In the genomic region with DNA sequence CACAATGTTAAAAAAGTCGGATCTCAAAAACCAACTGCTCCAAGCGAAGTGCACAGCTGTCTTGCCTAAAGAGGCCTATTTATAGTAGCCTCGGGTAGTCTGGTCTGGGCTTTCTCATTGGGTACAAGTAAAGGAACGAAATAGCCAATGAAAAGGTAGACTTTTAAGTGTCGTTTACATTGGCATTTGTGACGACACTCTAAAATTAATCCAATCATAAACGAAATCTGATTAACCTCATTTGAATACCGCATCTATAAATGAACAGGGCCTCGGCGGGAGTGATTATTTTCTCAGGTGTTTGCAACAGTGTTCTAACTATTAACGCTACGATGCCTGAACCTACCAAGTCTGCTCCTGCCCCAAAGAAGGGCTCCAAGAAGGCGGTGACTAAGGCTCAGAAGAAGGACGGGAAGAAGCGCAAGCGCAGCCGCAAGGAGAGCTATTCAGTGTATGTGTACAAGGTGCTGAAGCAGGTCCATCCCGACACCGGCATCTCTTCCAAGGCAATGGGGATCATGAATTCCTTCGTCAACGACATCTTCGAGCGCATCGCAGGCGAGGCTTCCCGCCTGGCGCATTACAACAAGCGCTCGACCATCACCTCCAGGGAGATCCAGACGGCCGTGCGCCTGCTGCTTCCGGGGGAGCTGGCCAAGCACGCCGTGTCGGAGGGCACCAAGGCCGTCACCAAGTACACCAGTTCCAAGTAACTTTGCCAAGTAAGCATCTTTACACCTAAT, we compare ENCODE assay signal across 8 cellular contexts.
A peak's percentile ranks its signal among the peaks of the same experiment; 100 is the strongest.
DNase-seq lines count a peak whose midpoint lies in the region; ATAC-seq, FAIRE-seq and TF ChIP-seq lines count a peak whose summit lies in the region.

No MANE protein-coding gene starts in this region.

- H3K27me3 ChIP-seq in A673 (replicated peaks; ENCODE audit: insufficient read depth, low read depth, low read length, poor library complexity) (no peaks in the 10 kb centered on the region), WERI-Rb-1 (ENCODE audit: insufficient read depth, low read depth, severe bottlenecking) (no peaks in the 10 kb centered on the region), small intestine (ENCODE audit: control insufficient read depth in 2 of 2, insufficient read depth in 2 of 2, low read length in 2 of 2) (no peaks in the 10 kb centered on the region)

- ATAC-seq in GM18868 (IDR thresholded peaks at IDR 0.05; ENCODE audit: unreplicated experiment) (peak; percentile 60), HG03108 (IDR thresholded peaks at IDR 0.05; ENCODE audit: unreplicated experiment) (peak; percentile 61)

- TSS peak; percentile 71 for BruUV-seq in A673 (replicated peaks; lab: Mats Ljungman, UMichigan)

- DNase-seq in A673 (ENCODE audit: low spot score) = peak; percentile 98
- DNase-seq in NCI-H2196 treated with DMSO at 0.1 percent for 48 hours (lab: John Stamatoyannopoulos, UW; ENCODE audit: unreplicated experiment) = peak; percentile 97
- DNase-seq in WERI-Rb-1 = peak; percentile 94
- peak; percentile 99 for DNase-seq in cardiac fibroblast (ENCODE audit: low read depth in 2 of 2)
- peak; percentile 76 for DNase-seq in iPS-NIHi7 (ENCODE audit: extremely low spot score)
- DNase-seq in small intestine = peak; percentile 98

- no peak for FAIRE-seq in small intestine (lab: Jason Lieb, UNC)

- intact Hi-C loops in A673 (cut with micrococcal nuclease; ENCODE audit: unreplicated experiment) = loop anchor here (5.0 kb wide), 1 partner anchor 36 kb away; a partner anchor contains a TSS

- 0% methylated on average over 37 of the region's 37 CpGs for WGBS in small intestine, 3 donors

- H3K4me1 ChIP-seq in A673 (ENCODE audit: insufficient read depth, low read length, poor library complexity, severe bottlenecking) (peaks cover 12% of the 10 kb centered on the region), small intestine (ENCODE audit: control insufficient read depth in 2 of 2, insufficient read depth in 1 of 2, low read depth in 1 of 2, low read length in 1 of 2) (peaks cover 0 to 2% of the 10 kb centered on the region in 2 donors)

- CTCF ChIA-PET in A673 (lab: Charles Lee) = no interaction called here

- H3K36me3 ChIP-seq in A673 (ENCODE audit: insufficient read depth, low read length, poor library complexity, severe bottlenecking) (peaks cover 3% of the 10 kb centered on the region), WERI-Rb-1 (peaks cover 16% of the 10 kb centered on the region), small intestine (ENCODE audit: control insufficient read depth in 2 of 2, insufficient read depth in 2 of 2, low read length in 2 of 2) (no peaks in the 10 kb centered on the region)

- H3K9me3 ChIP-seq in A673 (ENCODE audit: low read depth, low read length, poor library complexity, severe bottlenecking) = no peaks in the 10 kb centered on the region
- no peaks in the 10 kb centered on the region for H3K9me3 ChIP-seq in WERI-Rb-1 (ENCODE audit: severe bottlenecking)
- no peaks in the 10 kb centered on the region for H3K9me3 ChIP-seq in small intestine (ENCODE audit: control insufficient read depth, low read depth)

- TF ChIP-seq CTCF in A673 (conservative IDR thresholded peaks at IDR 0.05; ENCODE audit: low read depth, low read length) (no peak), WERI-Rb-1 (IDR thresholded peaks at IDR 0.05; ENCODE audit: low read depth, low read length) (0 out of 2 replicates have a peak, but pooled peaks have one; percentile 2), cardiac fibroblast (IDR thresholded peaks at IDR 0.05; ENCODE audit: low read depth, low read length) (no peak)

- peak overlapping the region; percentile 89 for H3K4me3 ChIP-seq in A673 (ENCODE audit: low read depth, low read length, poor library complexity, severe bottlenecking)
- H3K4me3 ChIP-seq in WERI-Rb-1 (ENCODE audit: low read depth, low read length) = peak overlapping the region; percentile 98
- H3K4me3 ChIP-seq in cardiac fibroblast (replicated peaks in 1 of 2; ENCODE audit: low read depth in 2 of 2, low read length in 2 of 2) = peak overlapping the region; percentile 78
- peak overlapping the region; percentile 53 to 67 for H3K4me3 ChIP-seq in small intestine (ENCODE audit: low read depth in 1 of 2, low read length in 2 of 2)

- H3K27ac ChIP-seq in A673 (ENCODE audit: low read depth, low read length, poor library complexity, severe bottlenecking) (peak overlapping the region; percentile 99), WERI-Rb-1 (peak overlapping the region; percentile 93), small intestine (ENCODE audit: low read depth in 1 of 2, low read length in 1 of 2) (peak overlapping the region; percentile 95 to 96)

- POLR2A ChIA-PET in A673 (lab: Charles Lee; ENCODE audit: low non-redundant PET) = interaction anchor here (0.5 to 3.9 kb wide), 9 partner anchors 21 to 1409 kb away, joined by 3 to 62 read pairs (median 5); a partner anchor contains a TSS

Comparison
In these comparisons a context has a peak if more than half of its experiments do, and no peak if none do; other contexts are left out.
1. Peak in every context shown above with its lines: DNase-seq, ATAC-seq, H3K4me3 ChIP-seq and H3K27ac ChIP-seq.